ENCODE assay signal across 25 cellular contexts in the genomic region with DNA sequence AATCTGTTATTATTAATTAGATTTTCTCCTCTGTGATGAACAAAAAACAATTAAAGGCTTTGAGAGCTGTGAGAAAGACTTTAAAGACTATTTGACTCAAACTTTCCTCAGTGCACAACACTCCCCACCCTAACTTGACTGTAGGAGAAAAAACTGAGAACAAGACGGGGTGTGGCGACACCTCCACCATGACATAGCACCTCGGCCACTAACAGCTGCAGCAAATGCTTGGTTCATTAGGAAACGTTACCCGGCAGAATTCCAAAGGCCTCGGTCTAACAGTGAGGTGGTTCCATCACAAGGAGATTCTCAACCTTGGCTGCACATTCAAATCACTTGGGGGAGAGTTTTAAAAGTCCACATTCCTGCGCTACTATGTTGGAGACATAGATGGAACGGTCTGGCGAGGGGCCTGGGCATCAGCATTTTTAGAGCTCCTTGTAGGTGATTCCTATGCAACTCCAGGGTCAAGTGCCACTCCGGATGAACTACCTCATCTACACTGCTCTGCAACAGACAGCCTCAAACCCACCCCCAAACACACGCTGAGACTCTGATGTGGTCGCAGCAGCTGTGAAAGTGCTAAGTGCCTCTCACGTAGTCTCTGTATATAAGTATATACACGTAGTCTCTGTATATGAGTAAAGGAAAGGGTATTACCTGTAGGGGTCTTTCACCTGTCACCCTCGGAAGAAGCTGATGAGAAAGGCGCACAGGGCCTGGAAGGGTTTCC. TPM values are rescaled to one million over a fixed set of nuclear protein-coding genes. Genes with fewer than 3 reads are reported as not detected.
DNase-seq lines count a peak whose midpoint lies in the region; ATAC-seq and TF ChIP-seq lines count a peak whose summit lies in the region.
"Had no signal": no experiment of that assay in that cellular context is flagged by ENCODE, and none has a peak within 500 bp of the region (broad histone marks: within the 10 kb centered on the region; RNA-seq: fewer than 3 reads in every experiment).

No MANE protein-coding gene starts in this region.

- H3K4me1 Mint-ChIP-seq in activated CD8-positive, alpha-beta memory T cell treated with anti-CD3 and anti-CD28 coated beads, Interleukin-2, amount 10 ng/mL, durations not matched to agents 7 days and 5 days, result peaks cover 28% of the 10 kb centered on the region

- TF ChIP-seq CTCF in thyroid gland (IDR thresholded peaks at IDR 0.05), result no peak

- H3K27me3 Mint-ChIP-seq in activated CD8-positive, alpha-beta memory T cell treated with anti-CD3 and anti-CD28 coated beads, Interleukin-2, amount 10 ng/mL, durations not matched to agents 7 days and 5 days, result peaks cover 27% of the 10 kb centered on the region

- H3K36me3 Mint-ChIP-seq in activated CD8-positive, alpha-beta memory T cell treated with anti-CD3 and anti-CD28 coated beads, Interleukin-2, amount 10 ng/mL, durations not matched to agents 7 days and 5 days, result no peaks in the 10 kb centered on the region

- H3K36me3 ChIP-seq in thyroid gland (no peaks in the 10 kb centered on the region), MG63 (no peaks in the 10 kb centered on the region)
- H3K36me3 ChIP-seq: sigmoid colon had no signal

- no peak for ATAC-seq in activated CD8-positive, alpha-beta memory T cell treated with anti-CD3 and anti-CD28 coated beads, Interleukin-2, amount 10 ng/mL, durations not matched to agents 7 days and 5 days
- ATAC-seq in right cardiac atrium (peak; percentile 14 to 16), HG03565 (IDR thresholded peaks at IDR 0.05; ENCODE audit: unreplicated experiment) (no peak)

- H3K27ac Mint-ChIP-seq in activated CD8-positive, alpha-beta memory T cell treated with anti-CD3 and anti-CD28 coated beads, Interleukin-2, amount 10 ng/mL, durations not matched to agents 7 days and 5 days, result no peak overlapping the region
- H3K27ac Mint-ChIP-seq: memory B cell had no signal

- intact Hi-C loops in right cardiac atrium (cut with DNase I), result loop anchor here in 2 of 4 donors (5.0 kb wide), 2 partner anchors 35 to 40 kb away; no protein-coding TSS in a partner anchor
- intact Hi-C loops in thyroid gland (cut with DNase I), result loop anchor here (5.0 kb wide), 1 partner anchor 40 kb away; no protein-coding TSS in a partner anchor

- H3K4me1 ChIP-seq in right cardiac atrium (ENCODE audit: control insufficient read depth, insufficient read depth, low read length) (no peaks in the 10 kb centered on the region), thyroid gland (no peaks in the 10 kb centered on the region)

- H3K27ac ChIP-seq in right cardiac atrium (ENCODE audit: low read length) (no peak overlapping the region), thyroid gland (no peak overlapping the region)
- H3K27ac ChIP-seq: coronary artery, PC-9, sigmoid colon, WERI-Rb-1 had no signal

- no peak for TF ChIP-seq POLR2A in thyroid gland (IDR thresholded peaks at IDR 0.05)

- no peaks in the 10 kb centered on the region for H3K9me3 ChIP-seq in right cardiac atrium (ENCODE audit: control insufficient read depth, low read length)
- no peaks in the 10 kb centered on the region for H3K9me3 ChIP-seq in thyroid gland
- no peaks in the 10 kb centered on the region for H3K9me3 ChIP-seq in MG63
- H3K9me3 ChIP-seq: sigmoid colon had no signal

- H3K27me3 ChIP-seq in right cardiac atrium (ENCODE audit: control insufficient read depth, insufficient read depth), result no peaks in the 10 kb centered on the region
- no peaks in the 10 kb centered on the region for H3K27me3 ChIP-seq in thyroid gland
- no peaks in the 10 kb centered on the region for H3K27me3 ChIP-seq in MG63
- H3K27me3 ChIP-seq: sigmoid colon had no signal

- CTCF ChIA-PET in activated CD8-positive, alpha-beta memory T cell treated with anti-CD3 and anti-CD28 coated beads, Interleukin-2, amount 10 ng/mL, durations not matched to agents 7 days and 5 days (lab: Charles Lee), result interaction anchor here (0.7 to 5.8 kb wide), 4 partner anchors 13 to 312 kb away, joined by 3 to 59 read pairs (median 15); no protein-coding TSS in a partner anchor

- peak; percentile 67 for DNase-seq in activated CD8-positive, alpha-beta memory T cell treated with anti-CD3 and anti-CD28 coated beads for 24 hours
- no peak for DNase-seq in activated CD8-positive, alpha-beta memory T cell treated with anti-CD3 and anti-CD28 coated beads, Interleukin-2, amount 50 U/mL, for 48 hours
- peak; percentile 55 for DNase-seq in activated CD8-positive, alpha-beta memory T cell treated with anti-CD3 and anti-CD28 coated beads, Interleukin-2, amount 10 ng/mL, durations not matched to agents 7 days and 5 days
- DNase-seq in right cardiac atrium, result no peak
- peak; percentile 24 to 30 for DNase-seq in stimulated activated CD8-positive, alpha-beta memory T cell treated with anti-CD3 and anti-CD28 coated beads, Interleukin-7, amount 100 ng/mL, for 4 hours (ENCODE audit: low read depth in 2 of 2)
- no peak for DNase-seq in thyroid gland
- no peak for DNase-seq in MG63
- DNase-seq: COR-L47; HCEC 1CT; head of caudate nucleus; NCI-H2029 treated with DMSO at 0.1 percent for 48 hours; NCI-H524; PC-9; sigmoid colon; stimulated activated CD4-positive, alpha-beta T cell treated with anti-CD3 and anti-CD28 coated beads, Interleukin-4, amount 100 ng/mL, for 1 hour; stimulated activated naive CD4-positive, alpha-beta T cell; SW 1271; WERI-Rb-1 had no signal

- WGBS in right cardiac atrium, result 80% methylated on average over 16 of the region's 16 CpGs
- 79 to 81% methylated on average over 16 of the region's 16 CpGs for WGBS in thyroid gland, 2 donors

- H3K4me3 Mint-ChIP-seq in activated CD8-positive, alpha-beta memory T cell treated with anti-CD3 and anti-CD28 coated beads, Interleukin-2, amount 10 ng/mL, durations not matched to agents 7 days and 5 days, result peak overlapping the region; percentile 51
- H3K4me3 Mint-ChIP-seq: memory B cell had no signal

- H3K9me3 Mint-ChIP-seq in activated CD8-positive, alpha-beta memory T cell treated with anti-CD3 and anti-CD28 coated beads, Interleukin-2, amount 10 ng/mL, durations not matched to agents 7 days and 5 days (ENCODE audit: low read depth), result no peaks in the 10 kb centered on the region

- H3K4me3 ChIP-seq in right cardiac atrium (ENCODE audit: low read length) (no peak overlapping the region), thyroid gland (replicated peaks in 1 of 3) (no peak overlapping the region), MG63 (no peak overlapping the region)
- H3K4me3 ChIP-seq: coronary artery, PC-9, sigmoid colon had no signal

RNA-seq across cellular contexts. Expression of a gene that starts 1.0 kb away (rescaled TPM):
- 1 to 10 TPM; 2.0 to 9.0 TPM for total RNA-seq in activated CD8-positive, alpha-beta memory T cell treated with anti-CD3 and anti-CD28 coated beads, Interleukin-2, amount 10 ng/mL, durations not matched to agents 7 days and 5 days
- total RNA-seq in right cardiac atrium, result 10 to 100 TPM in 1 of 4 donors, 1 to 10 TPM in 3; 4.0 to 18.1 (median 5.2) TPM
- 20.7 TPM for polyA plus RNA-seq in right cardiac atrium
- total RNA-seq in thyroid gland, result 1 to 10 TPM in 2 of 4 donors, under 1 TPM in 2; 0.67 to 3.7 (median 0.92) TPM
- total RNA-seq in MG63 (2014; rRNA removed; shearing (Covaris generic); ENCODE audit: low replicate concordance), result not detected in 2 replicates
- total RNA-seq: astrocyte, epithelial cell of proximal tubule, MCF 10A, PC-9 had no signal

RNA-seq across cellular contexts. Expression of a gene that starts 23.4 kb away (rescaled TPM):
- total RNA-seq in activated CD8-positive, alpha-beta memory T cell treated with anti-CD3 and anti-CD28 coated beads, Interleukin-2, amount 10 ng/mL, durations not matched to agents 7 days and 5 days, result not detected
- total RNA-seq in right cardiac atrium (under 1 TPM in 1 of 4 donors, not detected in 3; 0.25 TPM), thyroid gland (1 to 10 TPM in 1 of 4 donors, under 1 TPM in 2, not detected in 1; 0.22 to 2.3 (median 0.44) TPM)
- polyA plus RNA-seq in right cardiac atrium, result not detected
- total RNA-seq in MG63 (2014; rRNA removed; shearing (Covaris generic); ENCODE audit: low replicate concordance), result not detected in 2 replicates
- total RNA-seq: astrocyte, urinary bladder had no signal

Comparison
In these comparisons a context has a peak if more than half of its experiments do, and no peak if none do; other contexts are left out.
1. DNase-seq: peak in activated CD8-positive, alpha-beta memory T cell treated with anti-CD3 and anti-CD28 coated beads for 24 hours (single experiment), activated CD8-positive, alpha-beta memory T cell treated with anti-CD3 and anti-CD28 coated beads, Interleukin-2, amount 10 ng/mL, durations not matched to agents 7 days and 5 days (single experiment) and stimulated activated CD8-positive, alpha-beta memory T cell treated with anti-CD3 and anti-CD28 coated beads, Interleukin-7, amount 100 ng/mL, for 4 hours (2 of 2); none in activated CD8-positive, alpha-beta memory T cell treated with anti-CD3 and anti-CD28 coated beads, Interleukin-2, amount 50 U/mL, for 48 hours (single experiment), right cardiac atrium (0 of 3), thyroid gland (0 of 2) and MG63 (single experiment).
2. ATAC-seq: peak in right cardiac atrium (2 of 2); none in activated CD8-positive, alpha-beta memory T cell treated with anti-CD3 and anti-CD28 coated beads, Interleukin-2, amount 10 ng/mL, durations not matched to agents 7 days and 5 days (single experiment) and HG03565 (single experiment).